ENCODE assay signal across 26 cellular contexts in genomic region chr10:126070815-126071214, GRCh38.
"Had no signal": no experiment of that assay in that cellular context is flagged by ENCODE, and none has a peak within 500 bp of the region (broad histone marks: within the 10 kb centered on the region; RNA-seq: fewer than 3 reads in every experiment).

No MANE protein-coding gene starts in this region.

- ATAC-seq: esophagus mucosa, gastroesophageal sphincter, heart left ventricle, left colon, left lung, left ventricle myocardium superior, lower lobe of right lung, mucosa of descending colon had no signal

- H2AFZ ChIP-seq: hepatocyte had no signal

- H3K79me2 ChIP-seq: hepatocyte had no signal

- H3K27ac ChIP-seq: coronary artery, dorsolateral prefrontal cortex, epithelial cell of prostate, esophagus squamous epithelium, gastroesophageal sphincter, heart left ventricle, hepatocyte, left lung, lower lobe of right lung had no signal

- H3K4me3 Mint-ChIP-seq: immature natural killer cell, mesothelial cell of epicardium had no signal

- H3K27ac Mint-ChIP-seq: immature natural killer cell, mesothelial cell of epicardium had no signal

- H3K9me3 Mint-ChIP-seq: mesothelial cell of epicardium had no signal

- DNase-seq: dermis blood vessel endothelial cell; dorsolateral prefrontal cortex; effector CD4-positive, alpha-beta T cell; effector memory CD4-positive, alpha-beta T cell; erythroblast; esophagus squamous epithelium; foreskin fibroblast; foreskin melanocyte; heart left ventricle; hypothalamus; immature natural killer cell; islet precursor cell; kidney; kidney glomerular epithelial cell; left colon; left lung; left ventricle myocardium superior; lower lobe of right lung; mesenchymal stem cell; mucosa of descending colon had no signal

- H3K27me3 ChIP-seq: dorsolateral prefrontal cortex, esophagus squamous epithelium, gastroesophageal sphincter, heart left ventricle, hepatocyte, left lung had no signal

- H3K36me3 Mint-ChIP-seq: mesothelial cell of epicardium had no signal

- H3K4me3 ChIP-seq: coronary artery, dorsolateral prefrontal cortex, esophagus squamous epithelium, gastroesophageal sphincter, heart left ventricle, hepatocyte, left lung, lower lobe of right lung, mucosa of descending colon had no signal

- H3K9me3 ChIP-seq: esophagus squamous epithelium, gastroesophageal sphincter, heart left ventricle, left lung, lower lobe of right lung, mucosa of descending colon had no signal

- H3K4me1 ChIP-seq: esophagus squamous epithelium, gastroesophageal sphincter, heart left ventricle, left lung, lower lobe of right lung had no signal

- H3K4me1 Mint-ChIP-seq: immature natural killer cell had no signal

- H3K36me3 ChIP-seq: esophagus squamous epithelium, gastroesophageal sphincter, heart left ventricle, left lung, lower lobe of right lung had no signal

- H3K4me2 ChIP-seq: hepatocyte had no signal
